In the genomic region with DNA sequence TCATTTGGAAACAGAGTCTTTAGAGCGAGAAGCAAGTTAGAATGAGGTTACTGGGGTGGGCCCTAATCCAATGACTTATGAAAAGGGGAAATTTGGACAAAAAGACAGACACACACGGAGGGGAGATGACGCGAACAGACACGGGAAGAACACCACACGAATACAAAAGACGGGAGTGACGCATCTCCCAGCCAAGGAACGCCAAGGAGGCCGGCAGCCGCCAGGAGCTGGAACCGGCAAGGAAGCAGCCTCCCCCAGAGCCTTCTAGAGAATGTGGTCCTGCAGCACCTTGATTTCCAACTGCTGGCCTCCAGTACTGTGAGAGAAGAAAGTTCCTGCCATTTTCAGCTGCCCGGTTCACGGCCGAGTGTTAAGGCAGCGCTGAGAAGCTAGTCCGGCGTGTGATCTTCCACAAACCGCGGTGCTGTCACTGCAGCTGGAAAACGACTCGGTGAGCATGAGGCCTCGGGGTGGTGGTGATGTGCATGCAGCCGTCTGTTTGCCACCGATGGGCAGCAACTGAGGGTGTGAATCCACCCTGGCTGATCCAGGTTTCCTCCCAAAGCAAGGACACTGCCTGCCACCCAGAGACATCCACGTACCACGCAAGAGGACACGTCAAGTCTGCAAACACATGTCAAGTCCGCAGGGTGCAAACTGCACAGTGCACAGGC, we compare ENCODE assay signal across 18 cellular contexts.
DNase-seq lines count a peak whose midpoint lies in the region; ATAC-seq and TF ChIP-seq lines count a peak whose summit lies in the region.
"Had no signal": no experiment of that assay in that cellular context is flagged by ENCODE, and none has a peak within 500 bp of the region (broad histone marks: within the 10 kb centered on the region; RNA-seq: fewer than 3 reads in every experiment).

No MANE protein-coding gene starts in this region.

- H3K9me3 ChIP-seq in mesenchymal stem cell (ENCODE audit: control insufficient read depth, low read length) (no peaks in the 10 kb centered on the region), transverse colon (no peaks in the 10 kb centered on the region), breast epithelium (no peaks in the 10 kb centered on the region)
- H3K9me3 ChIP-seq: thoracic aorta had no signal

- H3K18ac ChIP-seq in mesenchymal stem cell (ENCODE audit: low read depth in 1 of 2, low read length in 2 of 2), result peak overlapping the region in 1 of 2 experiments; percentile 80

- H3K9ac ChIP-seq in mesenchymal stem cell (ENCODE audit: low read length), result no peak overlapping the region

- ATAC-seq in activated CD8-positive, alpha-beta T cell treated with anti-CD3 and anti-CD28 coated beads for 36 hours, result no peak
- ATAC-seq in activated CD8-positive, alpha-beta T cell treated with anti-CD3 and anti-CD28 coated beads, Interleukin-2, amount 10 ng/mL, durations not matched to agents 7 days and 5 days, result no peak
- no peak for ATAC-seq in stimulated activated naive CD8-positive, alpha-beta T cell treated with anti-CD3 and anti-CD28 coated beads, Interleukin-15, Interleukin-2, amounts not matched to agents 100 U/mL and 50 U/mL, for 24 hours
- ATAC-seq: effector memory CD8-positive, alpha-beta T cell; naive thymus-derived CD8-positive, alpha-beta T cell; T-cell had no signal

- no peak overlapping the region for H3K4me3 Mint-ChIP-seq in activated CD8-positive, alpha-beta T cell treated with anti-CD3 and anti-CD28 coated beads for 36 hours
- H3K4me3 Mint-ChIP-seq in activated CD8-positive, alpha-beta T cell treated with anti-CD3 and anti-CD28 coated beads, Interleukin-2, amount 10 ng/mL, durations not matched to agents 7 days and 5 days, result no peak overlapping the region
- H3K4me3 Mint-ChIP-seq: effector memory CD8-positive, alpha-beta T cell; memory B cell; naive thymus-derived CD8-positive, alpha-beta T cell; T-cell had no signal

- CTCF ChIA-PET in activated CD8-positive, alpha-beta T cell treated with anti-CD3 and anti-CD28 coated beads for 36 hours (lab: Charles Lee), result no interaction called here
- CTCF ChIA-PET in activated CD8-positive, alpha-beta T cell treated with anti-CD3 and anti-CD28 coated beads, Interleukin-2, amount 10 ng/mL, durations not matched to agents 7 days and 5 days (lab: Charles Lee), result no interaction called here

- H3K4me1 Mint-ChIP-seq in activated CD8-positive, alpha-beta T cell treated with anti-CD3 and anti-CD28 coated beads for 36 hours (ENCODE audit: low read depth), result no peaks in the 10 kb centered on the region
- no peaks in the 10 kb centered on the region for H3K4me1 Mint-ChIP-seq in activated CD8-positive, alpha-beta T cell treated with anti-CD3 and anti-CD28 coated beads, Interleukin-2, amount 10 ng/mL, durations not matched to agents 7 days and 5 days (ENCODE audit: low read depth)

- H3K4me3 ChIP-seq in astrocyte of the spinal cord (ENCODE audit: low read depth, low read length) (no peak overlapping the region), mesenchymal stem cell (ENCODE audit: insufficient read depth in 1 of 2, low read depth in 1 of 2, low read length in 2 of 2) (no peak overlapping the region), transverse colon (no peak overlapping the region), breast epithelium (no peak overlapping the region)
- H3K4me3 ChIP-seq: hepatocyte, thoracic aorta had no signal

- H2AK5ac ChIP-seq in mesenchymal stem cell (ENCODE audit: low read length, severe bottlenecking), result peak overlapping the region; percentile 36

- H3K4me1 ChIP-seq in mesenchymal stem cell (ENCODE audit: control insufficient read depth, insufficient read depth, low read depth, low read length) (peaks cover 42% of the 10 kb centered on the region), transverse colon (peaks cover 3 to 31% (median 7%) of the 10 kb centered on the region in 4 donors), breast epithelium (no peaks in the 10 kb centered on the region)

- H3K23ac ChIP-seq in mesenchymal stem cell (ENCODE audit: low read length in 2 of 2), result no peak overlapping the region

- no peak for TF ChIP-seq EP300 in transverse colon (IDR thresholded peaks at IDR 0.05; ENCODE audit: low read depth)

- no peak for TF ChIP-seq CTCF in activated CD8-positive, alpha-beta T cell treated with anti-CD3 and anti-CD28 coated beads for 36 hours (IDR thresholded peaks at IDR 0.05)
- TF ChIP-seq CTCF in astrocyte of the spinal cord (IDR thresholded peaks at IDR 0.05; ENCODE audit: low read depth, low read length) (no peak), transverse colon (IDR thresholded peaks at IDR 0.05) (no peak), breast epithelium (IDR thresholded peaks at IDR 0.05) (no peak)

- WGBS in mesenchymal stem cell, result 96% methylated on average over 29 of the region's 29 CpGs
- 94% methylated on average over 9 to 29 of the region's 29 CpGs for WGBS in transverse colon (ENCODE audit: low coverage in 1 of 2), 2 donors

- H2BK12ac ChIP-seq in mesenchymal stem cell (ENCODE audit: low read length in 2 of 2), result peak overlapping the region; percentile 75 to 80

- no peak overlapping the region for H2AFZ ChIP-seq in mesenchymal stem cell (ENCODE audit: low read depth, low read length)
- H2AFZ ChIP-seq: hepatocyte had no signal

- peak overlapping the region; percentile 45 for H4K8ac ChIP-seq in mesenchymal stem cell (ENCODE audit: low read length)

- no peaks in the 10 kb centered on the region for H3K27me3 Mint-ChIP-seq in activated CD8-positive, alpha-beta T cell treated with anti-CD3 and anti-CD28 coated beads for 36 hours
- no peaks in the 10 kb centered on the region for H3K27me3 Mint-ChIP-seq in activated CD8-positive, alpha-beta T cell treated with anti-CD3 and anti-CD28 coated beads, Interleukin-2, amount 10 ng/mL, durations not matched to agents 7 days and 5 days (ENCODE audit: low read depth)
- H3K27me3 Mint-ChIP-seq: effector memory CD8-positive, alpha-beta T cell; memory B cell; naive thymus-derived CD8-positive, alpha-beta T cell; T-cell had no signal

- no peak overlapping the region for H3K4ac ChIP-seq in mesenchymal stem cell (ENCODE audit: low read depth in 1 of 2, low read length in 2 of 2)

- no peaks in the 10 kb centered on the region for H3K9me3 Mint-ChIP-seq in activated CD8-positive, alpha-beta T cell treated with anti-CD3 and anti-CD28 coated beads for 36 hours
- no peaks in the 10 kb centered on the region for H3K9me3 Mint-ChIP-seq in activated CD8-positive, alpha-beta T cell treated with anti-CD3 and anti-CD28 coated beads, Interleukin-2, amount 10 ng/mL, durations not matched to agents 7 days and 5 days (ENCODE audit: insufficient read depth)
- H3K9me3 Mint-ChIP-seq: effector memory CD8-positive, alpha-beta T cell; memory B cell; naive thymus-derived CD8-positive, alpha-beta T cell; T-cell had no signal

- H3K79me1 ChIP-seq in mesenchymal stem cell (replicated peaks; ENCODE audit: low read length, poor library complexity, severe bottlenecking), result peaks cover 32% of the 10 kb centered on the region

- peaks cover 58 to 71% of the 10 kb centered on the region in 2 experiments for H3K36me3 ChIP-seq in mesenchymal stem cell (ENCODE audit: control insufficient read depth in 1 of 2, insufficient read depth in 2 of 2, low read depth in 1 of 2, low read length in 2 of 2)
- no peaks in the 10 kb centered on the region for H3K36me3 ChIP-seq in transverse colon
- H3K36me3 ChIP-seq in breast epithelium, result no peaks in the 10 kb centered on the region

- H2BK15ac ChIP-seq in mesenchymal stem cell (ENCODE audit: low read depth, poor library complexity, severe bottlenecking), result peak overlapping the region; percentile 53

- H3K27ac Mint-ChIP-seq in activated CD8-positive, alpha-beta T cell treated with anti-CD3 and anti-CD28 coated beads for 36 hours, result peak overlapping the region; percentile 42
- no peak overlapping the region for H3K27ac Mint-ChIP-seq in activated CD8-positive, alpha-beta T cell treated with anti-CD3 and anti-CD28 coated beads, Interleukin-2, amount 10 ng/mL, durations not matched to agents 7 days and 5 days
- H3K27ac Mint-ChIP-seq: memory B cell, T-cell had no signal

- no peak overlapping the region for H3K14ac ChIP-seq in mesenchymal stem cell (ENCODE audit: low read length in 2 of 2)

- H3K4me2 ChIP-seq in mesenchymal stem cell (ENCODE audit: low read length, poor library complexity, severe bottlenecking), result no peak overlapping the region
- H3K4me2 ChIP-seq: hepatocyte had no signal

- H2BK5ac ChIP-seq in mesenchymal stem cell (ENCODE audit: low read depth, low read length, poor library complexity, severe bottlenecking), result no peak overlapping the region

- TF ChIP-seq POLR2A in transverse colon (IDR thresholded peaks at IDR 0.05) (no peak), breast epithelium (IDR thresholded peaks at IDR 0.05) (no peak)

- DNase-seq in activated CD8-positive, alpha-beta T cell treated with anti-CD3 and anti-CD28 coated beads for 36 hours, result no peak
- no peak for DNase-seq in activated CD8-positive, alpha-beta T cell treated with anti-CD3 and anti-CD28 coated beads, Interleukin-2, amount 10 ng/mL, durations not matched to agents 7 days and 5 days
- DNase-seq in astrocyte of the spinal cord (ENCODE audit: low read depth, low spot score), result peak; percentile 87
- no peak for DNase-seq in mesenchymal stem cell
- no peak for DNase-seq in transverse colon
- no peak for DNase-seq in stimulated activated naive CD8-positive, alpha-beta T cell treated with anti-CD3 and anti-CD28 coated beads, Interleukin-15, Interleukin-2, amounts not matched to agents 100 U/mL and 50 U/mL, for 24 hours
- DNase-seq in KBM-7, result no peak
- no peak for DNase-seq in breast epithelium (ENCODE audit: low spot score in 2 of 2)
- DNase-seq: activated CD4-positive, alpha-beta T cell treated with anti-CD3 and anti-CD28 coated beads for 4 hours; effector memory CD8-positive, alpha-beta T cell; naive thymus-derived CD8-positive, alpha-beta T cell; NCI-H510A treated with DMSO at 0.1 percent for 48 hours; SHP77 treated with DMSO at 0.1 percent for 48 hours; T-cell had no signal

- POLR2A ChIA-PET in activated CD8-positive, alpha-beta T cell treated with anti-CD3 and anti-CD28 coated beads for 36 hours (lab: Charles Lee), result interaction anchor here (1.3 kb wide), 1 partner anchor 10 kb away, joined by 3 read pairs; no protein-coding TSS in a partner anchor
- POLR2A ChIA-PET in activated CD8-positive, alpha-beta T cell treated with anti-CD3 and anti-CD28 coated beads, Interleukin-2, amount 10 ng/mL, durations not matched to agents 7 days and 5 days (lab: Charles Lee), result no interaction called here

- peaks cover 7% of the 10 kb centered on the region for H3K36me3 Mint-ChIP-seq in activated CD8-positive, alpha-beta T cell treated with anti-CD3 and anti-CD28 coated beads for 36 hours (ENCODE audit: low read depth)
- peaks cover 13% of the 10 kb centered on the region for H3K36me3 Mint-ChIP-seq in activated CD8-positive, alpha-beta T cell treated with anti-CD3 and anti-CD28 coated beads, Interleukin-2, amount 10 ng/mL, durations not matched to agents 7 days and 5 days (ENCODE audit: low read depth)

- H4K91ac ChIP-seq in mesenchymal stem cell (ENCODE audit: low read length), result no peak overlapping the region

- no peaks in the 10 kb centered on the region for H3K27me3 ChIP-seq in mesenchymal stem cell (ENCODE audit: control insufficient read depth in 1 of 2, insufficient read depth in 1 of 2, low read length in 2 of 2)
- H3K27me3 ChIP-seq in transverse colon, result no peaks in the 10 kb centered on the region
- no peaks in the 10 kb centered on the region for H3K27me3 ChIP-seq in breast epithelium
- H3K27me3 ChIP-seq: hepatocyte had no signal

- H3K27ac ChIP-seq in mesenchymal stem cell (ENCODE audit: low read length, poor library complexity, severe bottlenecking) (no peak overlapping the region), transverse colon (peak overlapping the region in 3 of 4 donors; percentile 6 to 63 (median 62)), breast epithelium (peak overlapping the region in 1 of 2 donors; percentile 16)
- H3K27ac ChIP-seq: 22Rv1, hepatocyte had no signal

- no peak overlapping the region for H2BK120ac ChIP-seq in mesenchymal stem cell (ENCODE audit: low read depth, low read length)

- intact Hi-C loops in activated CD8-positive, alpha-beta T cell treated with anti-CD3 and anti-CD28 coated beads for 36 hours (cut with micrococcal nuclease), result no loop called here
- intact Hi-C loops in transverse colon (cut with DNase I; ENCODE audit: low total_unique reads), result no loop called here
- intact Hi-C loops in breast epithelium (cut with DNase I; ENCODE audit: low total_unique reads), result no loop called here

- in situ Hi-C loops in astrocyte of the spinal cord (cut with HindIII; ENCODE audit: low sequenced_read_pairs), result no loop called here
- in situ Hi-C loops in transverse colon (cut with MboI; ENCODE audit: low pct_ligation_motif_present in 1 of 4, low pct_unique_long_range_greater_than_20kb in 1 of 4, low sequenced_read_pairs in 3 of 4), result no loop called here
- in situ Hi-C loops in KBM-7 (cut with MboI; ENCODE audit: low pct_unique_long_range_greater_than_20kb, low sequenced_read_pairs), result no loop called here
